31 cellular contexts compared by ENCODE assay signal in genomic region chr16:69078073-69078472, GRCh38. TPM values are rescaled to one million over a fixed set of nuclear protein-coding genes. Genes with fewer than 3 reads are reported as not detected.
DNase-seq lines count a peak whose midpoint lies in the region; ATAC-seq, FAIRE-seq and TF ChIP-seq lines count a peak whose summit lies in the region.
"Had no signal": no experiment of that assay in that cellular context is flagged by ENCODE, and none has a peak within 500 bp of the region (broad histone marks: within the 10 kb centered on the region; RNA-seq: fewer than 3 reads in every experiment).

No MANE protein-coding gene starts in this region.

- 89% methylated on average over 7 of the region's 7 CpGs for WGBS in HepG2 (ENCODE audit: low lambda C conversion rate)
- 81% methylated on average over 5 of the region's 7 CpGs for WGBS in right lobe of liver (ENCODE audit: insufficient coverage, low coverage, low lambda C conversion rate, missing lambda C conversion rate)
- 35 to 47% methylated on average over 6 to 7 of the region's 7 CpGs for WGBS in endodermal cell (ENCODE audit: insufficient coverage in 1 of 2, insufficient read length in 1 of 2), 2 experiments
- 46% methylated on average over 7 of the region's 7 CpGs for WGBS in mesenchymal stem cell

- H4K8ac ChIP-seq in mesenchymal stem cell (ENCODE audit: low read length): no peak overlapping the region

- no peak overlapping the region for H3K27ac Mint-ChIP-seq in endodermal cell
- H3K27ac Mint-ChIP-seq: activated CD4-positive, alpha-beta memory T cell treated with anti-CD3 and anti-CD28 coated beads for 36 hours; activated T-helper 1 cell treated with anti-CD3 and anti-CD28 coated beads, Interleukin-12 subunit alpha, Interleukin-12 subunit beta, Interleukin-2, Interleukin-4 antibody, amounts not matched to agents 30 ng/mL and 10 ng/mL and 1 ng/mL, durations not matched to agents 14 hours and 24 hours and 36 hours; CD4-positive, alpha-beta T cell; natural killer cell had no signal

- TF ChIP-seq POLR2A in HepG2 (IDR thresholded peaks at IDR 0.05; ENCODE audit: insufficient read depth in 1 of 2, low read depth in 2 of 2, low read length in 2 of 2) (no peak), right lobe of liver (IDR thresholded peaks at IDR 0.05) (no peak)

- peaks cover 11% of the 10 kb centered on the region for H3K27me3 Mint-ChIP-seq in endodermal cell (ENCODE audit: insufficient read depth)
- H3K27me3 Mint-ChIP-seq: activated CD4-positive, alpha-beta memory T cell treated with anti-CD3 and anti-CD28 coated beads for 36 hours; CD4-positive, alpha-beta T cell had no signal

- CTCF ChIA-PET in HepG2 (lab: Yijun Ruan, JAX; ENCODE audit: low intra/inter-chr PET ratio, low total read pairs): no interaction called here

- in situ Hi-C loops in HepG2 (cut with HindIII; ENCODE audit: extremely low pct_ligation_motif_present, low pct_unique_long_range_greater_than_20kb): no loop called here

- DNase-seq in HepG2 (ENCODE audit: low spot score) (no peak), right lobe of liver (no peak), endodermal cell (peak; percentile 84), mesenchymal stem cell (no peak), 8988T (no peak), HK-2 (ENCODE audit: unreplicated experiment) (no peak)
- DNase-seq in activated CD4-positive, alpha-beta T cell treated with anti-CD3 and anti-CD28 coated beads, Interleukin-2, amount 50 U/mL, for 48 hours: no peak
- no peak for DNase-seq in activated CD4-positive, alpha-beta T cell treated with anti-CD3 and anti-CD28 coated beads for 4 hours
- DNase-seq: activated CD4-positive, alpha-beta memory T cell treated with anti-CD3 and anti-CD28 coated beads for 36 hours; activated CD8-positive, alpha-beta memory T cell treated with anti-CD3 and anti-CD28 coated beads, Interleukin-2, amount 50 U/mL, for 48 hours; activated naive CD4-positive, alpha-beta T cell treated with Interleukin-2 at 50 U/mL for 16 hours; CD4-positive, alpha-beta T cell; colonic mucosa; effector CD4-positive, alpha-beta T cell; lower lobe of right lung; mucosa of descending colon; natural killer cell; NCI-H1048; NCI-H1694; NCI-H2171; stimulated activated CD4-positive, alpha-beta T cell treated with anti-CD3 and anti-CD28 coated beads, Interleukin-1b, Interleukin-23, amount 100 ng/mL, for 48 hours; stimulated activated naive CD4-positive, alpha-beta T cell treated with Interleukin-2 at 50 U/mL for 16 hours; T-helper 1 cell had no signal

- POLR2A ChIA-PET in HepG2 (lab: Yijun Ruan, JAX): no interaction called here

- H2BK5ac ChIP-seq in mesenchymal stem cell (ENCODE audit: low read depth, low read length, poor library complexity, severe bottlenecking): peak overlapping the region; percentile 51

- H3K9me3 ChIP-seq in HepG2 (ENCODE audit: low read length): no peaks in the 10 kb centered on the region
- no peaks in the 10 kb centered on the region for H3K9me3 ChIP-seq in right lobe of liver
- H3K9me3 ChIP-seq in endodermal cell (ENCODE audit: control insufficient read depth, low read length): no peaks in the 10 kb centered on the region
- H3K9me3 ChIP-seq in mesenchymal stem cell (ENCODE audit: control insufficient read depth, low read length): no peaks in the 10 kb centered on the region
- H3K9me3 ChIP-seq: colonic mucosa, lower lobe of right lung, mucosa of descending colon, right atrium auricular region, suprapubic skin had no signal

- no peak for TF ChIP-seq RAD21 in HepG2 (CRISPR knock-in tag; IDR thresholded peaks at IDR 0.05)

- FAIRE-seq in HepG2 (lab: Jason Lieb, UNC): no peak
- FAIRE-seq: A204.1 had no signal

- H3K36me3 Mint-ChIP-seq in endodermal cell (ENCODE audit: low read depth): no peaks in the 10 kb centered on the region
- H3K36me3 Mint-ChIP-seq: activated CD4-positive, alpha-beta memory T cell treated with anti-CD3 and anti-CD28 coated beads for 36 hours; natural killer cell had no signal

- no peaks in the 10 kb centered on the region for H3K79me2 ChIP-seq in HepG2 (ENCODE audit: insufficient read depth, low read length)
- H3K79me2 ChIP-seq: parathyroid adenoma had no signal

- H2BK15ac ChIP-seq in mesenchymal stem cell (ENCODE audit: low read depth, poor library complexity, severe bottlenecking): no peak overlapping the region

- H3K18ac ChIP-seq in mesenchymal stem cell (ENCODE audit: low read depth in 1 of 2, low read length in 2 of 2): no peak overlapping the region

- H3K4me2 ChIP-seq in HepG2 (ENCODE audit: low read depth, low read length) (no peak overlapping the region), mesenchymal stem cell (ENCODE audit: low read length, poor library complexity, severe bottlenecking) (no peak overlapping the region)

- peak overlapping the region in 1 of 2 experiments; percentile 40 for H3K23ac ChIP-seq in mesenchymal stem cell (ENCODE audit: low read length in 2 of 2)

- TF ChIP-seq EP300 in HepG2 (IDR thresholded peaks at IDR 0.05; ENCODE audit: low read depth in 2 of 2, low read length in 2 of 2) (no peak), HepG2 (CRISPR knock-in tag; IDR thresholded peaks at IDR 0.05; ENCODE audit: borderline replicate concordance) (no peak)

- H3K4me1 ChIP-seq in HepG2 (ENCODE audit: insufficient read depth, low read length) (peaks cover 16% of the 10 kb centered on the region), right lobe of liver (no peaks in the 10 kb centered on the region), endodermal cell (ENCODE audit: control insufficient read depth, insufficient read depth, low read length) (peaks cover 2% of the 10 kb centered on the region), mesenchymal stem cell (ENCODE audit: control insufficient read depth, insufficient read depth, low read depth, low read length) (peaks cover 21% of the 10 kb centered on the region)
- H3K4me1 ChIP-seq: colonic mucosa, lower lobe of right lung, parathyroid adenoma, right atrium auricular region had no signal

- no peak overlapping the region for H2BK120ac ChIP-seq in mesenchymal stem cell (ENCODE audit: low read depth, low read length)

- H3K4me1 Mint-ChIP-seq in endodermal cell: peaks cover 17% of the 10 kb centered on the region
- H3K4me1 Mint-ChIP-seq: natural killer cell had no signal

- H2AFZ ChIP-seq in HepG2 (ENCODE audit: low read length) (no peak overlapping the region), mesenchymal stem cell (ENCODE audit: low read depth, low read length) (no peak overlapping the region)
- H2AFZ ChIP-seq: GM23248, parathyroid adenoma had no signal

- no peaks in the 10 kb centered on the region for H4K20me1 ChIP-seq in HepG2 (ENCODE audit: insufficient read depth, low read length)

- BruUV-seq in HepG2 (replicated peaks; lab: Mats Ljungman, UMichigan): no TSS peak

- intact Hi-C loops in HepG2 (cut with micrococcal nuclease; ENCODE audit: unreplicated experiment) (no loop called here), right lobe of liver (cut with DNase I) (no loop called here)

- no peaks in the 10 kb centered on the region for H3K9me3 Mint-ChIP-seq in endodermal cell
- H3K9me3 Mint-ChIP-seq: activated CD4-positive, alpha-beta memory T cell treated with anti-CD3 and anti-CD28 coated beads for 36 hours; activated T-helper 1 cell treated with anti-CD3 and anti-CD28 coated beads, Interleukin-12 subunit alpha, Interleukin-12 subunit beta, Interleukin-2, Interleukin-4 antibody, amounts not matched to agents 30 ng/mL and 10 ng/mL and 1 ng/mL, durations not matched to agents 14 hours and 24 hours and 36 hours; CD4-positive, alpha-beta T cell; natural killer cell had no signal

- H3K9ac ChIP-seq in HepG2 (ENCODE audit: insufficient read depth, low read depth, low read length) (no peak overlapping the region), endodermal cell (ENCODE audit: extremely low read depth, low read length, poor library complexity, severe bottlenecking) (no peak overlapping the region), mesenchymal stem cell (ENCODE audit: low read length) (no peak overlapping the region)
- H3K9ac ChIP-seq: GM23248, parathyroid adenoma had no signal

- H3K36me3 ChIP-seq in HepG2 (replicated peaks in 1 of 2; ENCODE audit: control insufficient read depth in 1 of 2, insufficient read depth in 2 of 2, low read length in 2 of 2) (no peaks in the 10 kb centered on the region), right lobe of liver (no peaks in the 10 kb centered on the region), endodermal cell (ENCODE audit: control insufficient read depth, insufficient read depth, low read length) (no peaks in the 10 kb centered on the region), mesenchymal stem cell (ENCODE audit: control insufficient read depth in 1 of 2, insufficient read depth in 2 of 2, low read depth in 1 of 2, low read length in 2 of 2) (no peaks in the 10 kb centered on the region)
- H3K36me3 ChIP-seq: colonic mucosa, lower lobe of right lung, right atrium auricular region, suprapubic skin had no signal

- no peaks in the 10 kb centered on the region for H3K27me3 ChIP-seq in HepG2 (ENCODE audit: control insufficient read depth in 1 of 2, insufficient read depth in 2 of 2, low read length in 2 of 2)
- no peaks in the 10 kb centered on the region for H3K27me3 ChIP-seq in right lobe of liver
- peaks cover 16% of the 10 kb centered on the region for H3K27me3 ChIP-seq in endodermal cell (ENCODE audit: control insufficient read depth, insufficient read depth, low read length, poor library complexity, severe bottlenecking)
- no peaks in the 10 kb centered on the region for H3K27me3 ChIP-seq in mesenchymal stem cell (ENCODE audit: control insufficient read depth in 1 of 2, insufficient read depth in 1 of 2, low read length in 2 of 2)
- H3K27me3 ChIP-seq: colonic mucosa, right atrium auricular region, suprapubic skin had no signal

- H3K14ac ChIP-seq in mesenchymal stem cell (ENCODE audit: low read length in 2 of 2): no peak overlapping the region

- no peak overlapping the region for H3K4ac ChIP-seq in mesenchymal stem cell (ENCODE audit: low read depth in 1 of 2, low read length in 2 of 2)

- H2BK12ac ChIP-seq in mesenchymal stem cell (ENCODE audit: low read length in 2 of 2): no peak overlapping the region

- H3K27ac ChIP-seq in HepG2 (ENCODE audit: extremely low read length, insufficient read depth, low read length) (no peak overlapping the region), right lobe of liver (no peak overlapping the region), endodermal cell (ENCODE audit: low read depth, low read length) (no peak overlapping the region), mesenchymal stem cell (ENCODE audit: low read length, poor library complexity, severe bottlenecking) (peak overlapping the region; percentile 55)
- H3K27ac ChIP-seq: colonic mucosa, GM23248, lower lobe of right lung, parathyroid adenoma, right atrium auricular region, SK-N-MC, suprapubic skin had no signal

- H3K79me1 ChIP-seq in mesenchymal stem cell (replicated peaks; ENCODE audit: low read length, poor library complexity, severe bottlenecking): peaks cover 4% of the 10 kb centered on the region

- H3K4me3 Mint-ChIP-seq in endodermal cell: no peak overlapping the region
- H3K4me3 Mint-ChIP-seq: activated CD4-positive, alpha-beta memory T cell treated with anti-CD3 and anti-CD28 coated beads for 36 hours; activated T-helper 1 cell treated with anti-CD3 and anti-CD28 coated beads, Interleukin-12 subunit alpha, Interleukin-12 subunit beta, Interleukin-2, Interleukin-4 antibody, amounts not matched to agents 30 ng/mL and 10 ng/mL and 1 ng/mL, durations not matched to agents 14 hours and 24 hours and 36 hours; CD4-positive, alpha-beta T cell; natural killer cell had no signal

- H2AK5ac ChIP-seq in mesenchymal stem cell (ENCODE audit: low read length, severe bottlenecking): peak overlapping the region; percentile 79

- no peak for TF ChIP-seq CTCF in HepG2 (CRISPR knock-in tag; IDR thresholded peaks at IDR 0.05)
- no peak for TF ChIP-seq CTCF in right lobe of liver (IDR thresholded peaks at IDR 0.05)
- no peak for TF ChIP-seq CTCF in endodermal cell (conservative IDR thresholded peaks at IDR 0.05)

- no peak for ATAC-seq in HepG2
- no peak for ATAC-seq in right lobe of liver
- ATAC-seq: lower lobe of right lung, mucosa of descending colon, natural killer cell had no signal

- no peak overlapping the region for H4K91ac ChIP-seq in mesenchymal stem cell (ENCODE audit: low read length)

- no peak overlapping the region for H3K4me3 ChIP-seq in HepG2 (replicated peaks in 1 of 3; ENCODE audit: insufficient read depth in 1 of 3, low read depth in 2 of 3, low read length in 3 of 3)
- H3K4me3 ChIP-seq in right lobe of liver: no peak overlapping the region
- H3K4me3 ChIP-seq in endodermal cell (ENCODE audit: low read length): no peak overlapping the region
- H3K4me3 ChIP-seq in mesenchymal stem cell (ENCODE audit: insufficient read depth in 1 of 2, low read depth in 1 of 2, low read length in 2 of 2): no peak overlapping the region
- H3K4me3 ChIP-seq: colonic mucosa, GM23248, lower lobe of right lung, mucosa of descending colon, right atrium auricular region, SK-N-MC, suprapubic skin had no signal

RNA-seq across cellular contexts. Expression of gene HAS3, which starts 27.4 kb away (rescaled TPM):
- total RNA-seq in HepG2 (2016; rRNA removed; fragmentation: Illumina TruSeq; extraction: Trizol) (0.04 TPM in 1 of 2 replicates, not detected in the other), right lobe of liver (1 to 10 TPM in 1 of 6 experiments, under 1 TPM in 5; 0.39 to 1.0 (median 0.63) TPM), endodermal cell (1 to 10 TPM; 1.8 to 4.1 TPM)
- total RNA-seq in HepG2 (2016; cell fraction: cytosol; rRNA removed; fragmentation: Illumina TruSeq; extraction: Trizol; ENCODE audit: low read depth): 0.09 TPM in 1 of 2 replicates, not detected in the other
- total RNA-seq in HepG2 (2016; cell fraction: insoluble cytoplasmic fraction; rRNA removed; fragmentation: Illumina TruSeq; extraction: Trizol): 0.13 and 0.36 TPM in 2 replicates
- total RNA-seq in HepG2 (2016; cell fraction: membrane; rRNA removed; fragmentation: Illumina TruSeq; extraction: Trizol): 0.14 and 0.19 TPM in 2 replicates
- 0.19 and 0.22 TPM in 2 replicates for total RNA-seq in HepG2 (2016; cell fraction: nucleus; rRNA removed; fragmentation: Illumina TruSeq; extraction: Trizol)
- polyA plus RNA-seq in HepG2 (2011; rRNA removed): 0.30 and 0.64 TPM in 2 replicates
- 0.28 and 0.32 TPM in 2 replicates for polyA plus RNA-seq in HepG2 (2011; cell fraction: cytosol; rRNA removed)
- polyA plus RNA-seq in HepG2 (2011; cell fraction: nucleus; rRNA removed): 1.3 and 1.4 TPM in 2 replicates
- 0.47 and 0.52 TPM in 2 replicates for polyA plus RNA-seq in HepG2 (2012)
- polyA plus RNA-seq in HepG2 (2016; cell fraction: cytosol; fragmentation: Illumina TruSeq; extraction: Trizol; ENCODE audit: low read depth): 0.10 TPM in 1 of 2 replicates, not detected in the other
- 0.09 and 0.12 TPM in 2 replicates for polyA plus RNA-seq in HepG2 (2016; cell fraction: insoluble cytoplasmic fraction; fragmentation: Illumina TruSeq; extraction: Trizol; ENCODE audit: low read depth)
- 0.08 and 0.29 TPM in 2 replicates for polyA plus RNA-seq in HepG2 (2016; cell fraction: membrane; fragmentation: Illumina TruSeq; extraction: Trizol; ENCODE audit: low read depth)
- polyA plus RNA-seq in HepG2 (2016; cell fraction: nucleus; fragmentation: Illumina TruSeq; extraction: Trizol; ENCODE audit: insufficient read depth, low read depth): 0.79 and 0.96 TPM in 2 replicates
- 1.4 and 2.2 TPM in 2 replicates for polyA minus RNA-seq in HepG2 (2011; rRNA and poly(A)+ RNA removed; ENCODE audit: low replicate concordance)
- 0.30 TPM in 1 of 2 replicates, not detected in the other for polyA minus RNA-seq in HepG2 (2011; cell fraction: cytosol; rRNA and poly(A)+ RNA removed)
- polyA minus RNA-seq in HepG2 (2011; cell fraction: nucleus; rRNA and poly(A)+ RNA removed): 0.99 and 1.4 TPM in 2 replicates
- polyA plus RNA-seq in endodermal cell (2013, experiment 1 of 2): 3.2 TPM
- 2.4 TPM for polyA plus RNA-seq in endodermal cell (2013, experiment 2 of 2)
- 0.06 TPM for polyA plus RNA-seq in mesenchymal stem cell (2013, experiment 1 of 2)
- 0.10 TPM for polyA plus RNA-seq in mesenchymal stem cell (2013, experiment 2 of 2)
- total RNA-seq: NCI-H460 had no signal
- polyA plus RNA-seq: GM23248 had no signal

RNA-seq across cellular contexts. Expression of gene CHTF8, which starts 54.3 kb away (rescaled TPM):
- total RNA-seq in HepG2 (2016; rRNA removed; fragmentation: Illumina TruSeq; extraction: Trizol) (37.2 and 64.1 TPM in 2 replicates), right lobe of liver (10 to 100 TPM; 56.6 to 78.3 (median 65.4) TPM), endodermal cell (100 to 1,000 TPM; 105 to 142 TPM)
- total RNA-seq in HepG2 (2016; cell fraction: cytosol; rRNA removed; fragmentation: Illumina TruSeq; extraction: Trizol; ENCODE audit: low read depth): 15.9 and 16.0 TPM in 2 replicates
- total RNA-seq in HepG2 (2016; cell fraction: insoluble cytoplasmic fraction; rRNA removed; fragmentation: Illumina TruSeq; extraction: Trizol): 45.2 and 61.3 TPM in 2 replicates
- 36.4 and 42.2 TPM in 2 replicates for total RNA-seq in HepG2 (2016; cell fraction: membrane; rRNA removed; fragmentation: Illumina TruSeq; extraction: Trizol)
- 25.4 and 28.1 TPM in 2 replicates for total RNA-seq in HepG2 (2016; cell fraction: nucleus; rRNA removed; fragmentation: Illumina TruSeq; extraction: Trizol)
- polyA plus RNA-seq in HepG2 (2011; rRNA removed): 67.5 and 74.3 TPM in 2 replicates
- 71.6 and 77.6 TPM in 2 replicates for polyA plus RNA-seq in HepG2 (2011; cell fraction: cytosol; rRNA removed)
- 34.1 and 36.4 TPM in 2 replicates for polyA plus RNA-seq in HepG2 (2011; cell fraction: nucleus; rRNA removed)
- polyA plus RNA-seq in HepG2 (2012): 47.0 and 51.3 TPM in 2 replicates
- polyA plus RNA-seq in HepG2 (2016; cell fraction: cytosol; fragmentation: Illumina TruSeq; extraction: Trizol; ENCODE audit: low read depth): 18.3 and 28.8 TPM in 2 replicates
- 123 and 124 TPM in 2 replicates for polyA plus RNA-seq in HepG2 (2016; cell fraction: insoluble cytoplasmic fraction; fragmentation: Illumina TruSeq; extraction: Trizol; ENCODE audit: low read depth)
- 44.9 and 57.1 TPM in 2 replicates for polyA plus RNA-seq in HepG2 (2016; cell fraction: membrane; fragmentation: Illumina TruSeq; extraction: Trizol; ENCODE audit: low read depth)
- polyA plus RNA-seq in HepG2 (2016; cell fraction: nucleus; fragmentation: Illumina TruSeq; extraction: Trizol; ENCODE audit: insufficient read depth, low read depth): 55.2 and 67.8 TPM in 2 replicates
- 127 and 272 TPM in 2 replicates for polyA minus RNA-seq in HepG2 (2011; rRNA and poly(A)+ RNA removed; ENCODE audit: low replicate concordance)
- polyA minus RNA-seq in HepG2 (2011; cell fraction: cytosol; rRNA and poly(A)+ RNA removed): 48.2 and 50.4 TPM in 2 replicates
- 17.3 and 20.1 TPM in 2 replicates for polyA minus RNA-seq in HepG2 (2011; cell fraction: nucleus; rRNA and poly(A)+ RNA removed)
- 122 TPM for polyA plus RNA-seq in endodermal cell (2013, experiment 1 of 2)
- 111 TPM for polyA plus RNA-seq in endodermal cell (2013, experiment 2 of 2)
- polyA plus RNA-seq in mesenchymal stem cell (2013, experiment 1 of 2): 68.6 TPM
- polyA plus RNA-seq in mesenchymal stem cell (2013, experiment 2 of 2): 67.4 TPM

RNA-seq across cellular contexts. Expression of gene UTP4, which starts 54.4 kb away (rescaled TPM):
- total RNA-seq in HepG2 (2016; rRNA removed; fragmentation: Illumina TruSeq; extraction: Trizol): 30.0 and 57.1 TPM in 2 replicates
- total RNA-seq in HepG2 (2016; cell fraction: cytosol; rRNA removed; fragmentation: Illumina TruSeq; extraction: Trizol; ENCODE audit: low read depth): 37.9 and 40.6 TPM in 2 replicates
- 26.3 and 63.5 TPM in 2 replicates for total RNA-seq in HepG2 (2016; cell fraction: insoluble cytoplasmic fraction; rRNA removed; fragmentation: Illumina TruSeq; extraction: Trizol)
- 33.1 and 34.6 TPM in 2 replicates for total RNA-seq in HepG2 (2016; cell fraction: membrane; rRNA removed; fragmentation: Illumina TruSeq; extraction: Trizol)
- 37.9 and 38.1 TPM in 2 replicates for total RNA-seq in HepG2 (2016; cell fraction: nucleus; rRNA removed; fragmentation: Illumina TruSeq; extraction: Trizol)
- polyA plus RNA-seq in HepG2 (2011; rRNA removed): 85.8 and 91.2 TPM in 2 replicates
- polyA plus RNA-seq in HepG2 (2011; cell fraction: cytosol; rRNA removed): 70.4 and 88.9 TPM in 2 replicates
- 58.2 and 63.9 TPM in 2 replicates for polyA plus RNA-seq in HepG2 (2011; cell fraction: nucleus; rRNA removed)
- 65.9 and 68.1 TPM in 2 replicates for polyA plus RNA-seq in HepG2 (2012)
- polyA plus RNA-seq in HepG2 (2016; cell fraction: cytosol; fragmentation: Illumina TruSeq; extraction: Trizol; ENCODE audit: low read depth): 21.9 and 27.0 TPM in 2 replicates
- 119 and 121 TPM in 2 replicates for polyA plus RNA-seq in HepG2 (2016; cell fraction: insoluble cytoplasmic fraction; fragmentation: Illumina TruSeq; extraction: Trizol; ENCODE audit: low read depth)
- 30.9 and 36.3 TPM in 2 replicates for polyA plus RNA-seq in HepG2 (2016; cell fraction: membrane; fragmentation: Illumina TruSeq; extraction: Trizol; ENCODE audit: low read depth)
- 71.6 and 78.5 TPM in 2 replicates for polyA plus RNA-seq in HepG2 (2016; cell fraction: nucleus; fragmentation: Illumina TruSeq; extraction: Trizol; ENCODE audit: insufficient read depth, low read depth)
- 126 and 208 TPM in 2 replicates for polyA minus RNA-seq in HepG2 (2011; rRNA and poly(A)+ RNA removed; ENCODE audit: low replicate concordance)
- 51.0 and 51.2 TPM in 2 replicates for polyA minus RNA-seq in HepG2 (2011; cell fraction: cytosol; rRNA and poly(A)+ RNA removed)
- polyA minus RNA-seq in HepG2 (2011; cell fraction: nucleus; rRNA and poly(A)+ RNA removed): 59.6 and 65.4 TPM in 2 replicates
- total RNA-seq in right lobe of liver: 10 to 100 TPM; 13.9 to 22.2 (median 19.6) TPM
- total RNA-seq in endodermal cell: 10 to 100 TPM; 44.1 to 45.3 TPM
- polyA plus RNA-seq in endodermal cell (2013, experiment 1 of 2): 43.1 TPM
- 37.3 TPM for polyA plus RNA-seq in endodermal cell (2013, experiment 2 of 2)
- 27.9 TPM for polyA plus RNA-seq in mesenchymal stem cell (2013, experiment 1 of 2)
- polyA plus RNA-seq in mesenchymal stem cell (2013, experiment 2 of 2): 27.8 TPM
